1 cellular context compared by ENCODE assay signal in the genomic region with DNA sequence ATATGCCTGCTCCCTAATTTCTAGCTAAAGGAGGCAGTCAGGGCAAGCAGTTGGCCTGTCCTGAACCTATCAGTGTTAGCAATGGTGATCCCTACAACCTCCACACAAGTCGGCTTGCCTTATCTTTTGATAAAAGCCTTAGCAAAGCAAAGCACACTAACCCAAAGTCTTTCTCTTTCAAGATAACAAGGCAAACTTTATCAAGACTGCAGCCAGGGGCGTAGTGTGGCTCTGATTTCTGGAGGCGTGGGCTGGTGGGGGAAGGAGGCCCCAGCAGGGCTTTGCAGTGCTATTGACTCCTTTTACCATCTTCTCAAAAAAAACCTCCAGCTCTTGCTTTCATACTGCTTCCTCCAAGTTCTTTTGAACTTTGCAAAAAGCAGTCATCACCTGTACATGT.
TF ChIP-seq lines count a peak whose summit lies in the region.

No MANE protein-coding gene starts in this region.

TF ChIP-seq in K562, 482 proteins besides CTCF, POLR2A, EP300 and RAD21 (continued from another document):
- TF ChIP-seq RCOR1 (IDR thresholded peaks at IDR 0.05; ENCODE audit: borderline replicate concordance in 1 of 2, low read depth in 2 of 2, low read length in 2 of 2) = peak in 1 of 2 experiments; percentile 78; a peak in 2 of 4 replicates
- peak; percentile 44; the same call in 1 of the 2 replicates for TF ChIP-seq CBFA2T2 (conservative IDR thresholded peaks at IDR 0.05)
- peak; percentile 35; the same call in 1 of the 2 replicates for TF ChIP-seq KLF16 (IDR thresholded peaks at IDR 0.05)
- no peak for TF ChIP-seq TARDBP (IDR thresholded peaks at IDR 0.05)
- no peak for TF ChIP-seq TRIM28 (IDR thresholded peaks at IDR 0.05)
- TF ChIP-seq TEAD4 (IDR thresholded peaks at IDR 0.05; ENCODE audit: low read length) = peak; percentile 27; the same call in 1 of the 2 replicates
- no peak for TF ChIP-seq TEAD4 (CRISPR knock-in tag; IDR thresholded peaks at IDR 0.05; ENCODE audit: borderline replicate concordance)
- no peak for TF ChIP-seq COPS2 (conservative IDR thresholded peaks at IDR 0.05)
- peak; percentile 53 to 70; a peak in 3 of 4 replicates for TF ChIP-seq KDM1A (IDR thresholded peaks at IDR 0.05)
- TF ChIP-seq, protein P1, sequence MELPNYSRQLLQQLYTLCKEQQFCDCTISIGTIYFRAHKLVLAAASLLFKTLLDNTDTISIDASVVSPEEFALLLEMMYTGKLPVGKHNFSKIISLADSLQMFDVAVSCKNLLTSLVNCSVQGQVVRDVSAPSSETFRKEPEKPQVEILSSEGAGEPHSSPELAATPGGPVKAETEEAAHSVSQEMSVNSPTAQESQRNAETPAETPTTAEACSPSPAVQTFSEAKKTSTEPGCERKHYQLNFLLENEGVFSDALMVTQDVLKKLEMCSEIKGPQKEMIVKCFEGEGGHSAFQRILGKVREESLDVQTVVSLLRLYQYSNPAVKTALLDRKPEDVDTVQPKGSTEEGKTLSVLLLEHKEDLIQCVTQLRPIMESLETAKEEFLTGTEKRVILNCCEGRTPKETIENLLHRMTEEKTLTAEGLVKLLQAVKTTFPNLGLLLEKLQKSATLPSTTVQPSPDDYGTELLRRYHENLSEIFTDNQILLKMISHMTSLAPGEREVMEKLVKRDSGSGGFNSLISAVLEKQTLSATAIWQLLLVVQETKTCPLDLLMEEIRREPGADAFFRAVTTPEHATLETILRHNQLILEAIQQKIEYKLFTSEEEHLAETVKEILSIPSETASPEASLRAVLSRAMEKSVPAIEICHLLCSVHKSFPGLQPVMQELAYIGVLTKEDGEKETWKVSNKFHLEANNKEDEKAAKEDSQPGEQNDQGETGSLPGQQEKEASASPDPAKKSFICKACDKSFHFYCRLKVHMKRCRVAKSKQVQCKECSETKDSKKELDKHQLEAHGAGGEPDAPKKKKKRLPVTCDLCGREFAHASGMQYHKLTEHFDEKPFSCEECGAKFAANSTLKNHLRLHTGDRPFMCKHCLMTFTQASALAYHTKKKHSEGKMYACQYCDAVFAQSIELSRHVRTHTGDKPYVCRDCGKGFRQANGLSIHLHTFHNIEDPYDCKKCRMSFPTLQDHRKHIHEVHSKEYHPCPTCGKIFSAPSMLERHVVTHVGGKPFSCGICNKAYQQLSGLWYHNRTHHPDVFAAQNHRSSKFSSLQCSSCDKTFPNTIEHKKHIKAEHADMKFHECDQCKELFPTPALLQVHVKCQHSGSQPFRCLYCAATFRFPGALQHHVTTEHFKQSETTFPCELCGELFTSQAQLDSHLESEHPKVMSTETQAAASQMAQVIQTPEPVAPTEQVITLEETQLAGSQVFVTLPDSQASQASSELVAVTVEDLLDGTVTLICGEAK (IDR thresholded peaks at IDR 0.05) = peak; percentile 75
- TF ChIP-seq, protein P1 (CRISPR knock-in tag; IDR thresholded peaks at IDR 0.05) = peak; percentile 22; the same call in 1 of the 2 replicates
- no peak for TF ChIP-seq ZFX (CRISPR knock-in tag; IDR thresholded peaks at IDR 0.05)
